In genomic region chr20:62918830-62919229, GRCh38 we compare ENCODE assay signal across 1 cellular context.
TF ChIP-seq lines count a peak whose summit lies in the region.

No MANE protein-coding gene starts in this region.

TF ChIP-seq in GM12878, 131 proteins besides CTCF, POLR2A, EP300 and RAD21 (continued from another document):
- TF ChIP-seq, protein P1, sequence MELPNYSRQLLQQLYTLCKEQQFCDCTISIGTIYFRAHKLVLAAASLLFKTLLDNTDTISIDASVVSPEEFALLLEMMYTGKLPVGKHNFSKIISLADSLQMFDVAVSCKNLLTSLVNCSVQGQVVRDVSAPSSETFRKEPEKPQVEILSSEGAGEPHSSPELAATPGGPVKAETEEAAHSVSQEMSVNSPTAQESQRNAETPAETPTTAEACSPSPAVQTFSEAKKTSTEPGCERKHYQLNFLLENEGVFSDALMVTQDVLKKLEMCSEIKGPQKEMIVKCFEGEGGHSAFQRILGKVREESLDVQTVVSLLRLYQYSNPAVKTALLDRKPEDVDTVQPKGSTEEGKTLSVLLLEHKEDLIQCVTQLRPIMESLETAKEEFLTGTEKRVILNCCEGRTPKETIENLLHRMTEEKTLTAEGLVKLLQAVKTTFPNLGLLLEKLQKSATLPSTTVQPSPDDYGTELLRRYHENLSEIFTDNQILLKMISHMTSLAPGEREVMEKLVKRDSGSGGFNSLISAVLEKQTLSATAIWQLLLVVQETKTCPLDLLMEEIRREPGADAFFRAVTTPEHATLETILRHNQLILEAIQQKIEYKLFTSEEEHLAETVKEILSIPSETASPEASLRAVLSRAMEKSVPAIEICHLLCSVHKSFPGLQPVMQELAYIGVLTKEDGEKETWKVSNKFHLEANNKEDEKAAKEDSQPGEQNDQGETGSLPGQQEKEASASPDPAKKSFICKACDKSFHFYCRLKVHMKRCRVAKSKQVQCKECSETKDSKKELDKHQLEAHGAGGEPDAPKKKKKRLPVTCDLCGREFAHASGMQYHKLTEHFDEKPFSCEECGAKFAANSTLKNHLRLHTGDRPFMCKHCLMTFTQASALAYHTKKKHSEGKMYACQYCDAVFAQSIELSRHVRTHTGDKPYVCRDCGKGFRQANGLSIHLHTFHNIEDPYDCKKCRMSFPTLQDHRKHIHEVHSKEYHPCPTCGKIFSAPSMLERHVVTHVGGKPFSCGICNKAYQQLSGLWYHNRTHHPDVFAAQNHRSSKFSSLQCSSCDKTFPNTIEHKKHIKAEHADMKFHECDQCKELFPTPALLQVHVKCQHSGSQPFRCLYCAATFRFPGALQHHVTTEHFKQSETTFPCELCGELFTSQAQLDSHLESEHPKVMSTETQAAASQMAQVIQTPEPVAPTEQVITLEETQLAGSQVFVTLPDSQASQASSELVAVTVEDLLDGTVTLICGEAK (IDR thresholded peaks at IDR 0.05; ENCODE audit: borderline replicate concordance): no peak
- TF ChIP-seq SPI1 (IDR thresholded peaks at IDR 0.05; ENCODE audit: borderline replicate concordance, insufficient read depth, low read depth, low read length) (peak; percentile 11; the same call in 1 of the 2 replicates), STAT1 (conservative IDR thresholded peaks at IDR 0.05) (no peak)
